2 cellular contexts compared by ENCODE assay signal in the genomic region with DNA sequence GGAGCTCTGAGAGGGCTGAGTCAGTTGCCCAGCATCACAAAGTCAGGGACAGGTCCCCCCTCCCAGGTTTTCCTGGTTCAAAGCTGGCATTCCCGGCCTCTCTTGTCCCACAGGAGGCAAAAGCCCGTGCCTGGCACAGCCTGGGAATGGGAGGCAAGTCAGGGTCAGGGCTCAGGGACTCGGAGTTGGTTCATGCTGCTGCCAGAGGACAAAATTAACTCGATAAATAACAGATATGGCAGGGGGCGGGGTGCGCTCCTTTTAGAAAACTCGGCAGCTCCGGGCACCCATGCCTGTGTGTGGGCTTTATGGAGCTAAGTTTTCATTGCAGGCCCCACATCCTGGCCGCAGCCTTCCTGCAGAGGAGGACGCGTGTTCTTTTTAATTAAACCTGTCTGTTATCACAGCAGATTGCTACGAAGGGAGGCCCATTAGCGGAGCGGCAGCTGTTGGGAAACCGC.
TF ChIP-seq lines count a peak whose summit lies in the region.

No MANE protein-coding gene starts in this region.

TF ChIP-seq in GM23338, 12 proteins besides CTCF, POLR2A, EP300 and RAD21 (continued from another document):
- TF ChIP-seq, protein P1, sequence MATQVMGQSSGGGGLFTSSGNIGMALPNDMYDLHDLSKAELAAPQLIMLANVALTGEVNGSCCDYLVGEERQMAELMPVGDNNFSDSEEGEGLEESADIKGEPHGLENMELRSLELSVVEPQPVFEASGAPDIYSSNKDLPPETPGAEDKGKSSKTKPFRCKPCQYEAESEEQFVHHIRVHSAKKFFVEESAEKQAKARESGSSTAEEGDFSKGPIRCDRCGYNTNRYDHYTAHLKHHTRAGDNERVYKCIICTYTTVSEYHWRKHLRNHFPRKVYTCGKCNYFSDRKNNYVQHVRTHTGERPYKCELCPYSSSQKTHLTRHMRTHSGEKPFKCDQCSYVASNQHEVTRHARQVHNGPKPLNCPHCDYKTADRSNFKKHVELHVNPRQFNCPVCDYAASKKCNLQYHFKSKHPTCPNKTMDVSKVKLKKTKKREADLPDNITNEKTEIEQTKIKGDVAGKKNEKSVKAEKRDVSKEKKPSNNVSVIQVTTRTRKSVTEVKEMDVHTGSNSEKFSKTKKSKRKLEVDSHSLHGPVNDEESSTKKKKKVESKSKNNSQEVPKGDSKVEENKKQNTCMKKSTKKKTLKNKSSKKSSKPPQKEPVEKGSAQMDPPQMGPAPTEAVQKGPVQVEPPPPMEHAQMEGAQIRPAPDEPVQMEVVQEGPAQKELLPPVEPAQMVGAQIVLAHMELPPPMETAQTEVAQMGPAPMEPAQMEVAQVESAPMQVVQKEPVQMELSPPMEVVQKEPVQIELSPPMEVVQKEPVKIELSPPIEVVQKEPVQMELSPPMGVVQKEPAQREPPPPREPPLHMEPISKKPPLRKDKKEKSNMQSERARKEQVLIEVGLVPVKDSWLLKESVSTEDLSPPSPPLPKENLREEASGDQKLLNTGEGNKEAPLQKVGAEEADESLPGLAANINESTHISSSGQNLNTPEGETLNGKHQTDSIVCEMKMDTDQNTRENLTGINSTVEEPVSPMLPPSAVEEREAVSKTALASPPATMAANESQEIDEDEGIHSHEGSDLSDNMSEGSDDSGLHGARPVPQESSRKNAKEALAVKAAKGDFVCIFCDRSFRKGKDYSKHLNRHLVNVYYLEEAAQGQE (IDR thresholded peaks at IDR 0.05; ENCODE audit: unreplicated experiment): no peak
- no peak for TF ChIP-seq JUNB (IDR thresholded peaks at IDR 0.05; ENCODE audit: unreplicated experiment)
- no peak for TF ChIP-seq STAT1 (IDR thresholded peaks at IDR 0.05; ENCODE audit: unreplicated experiment)
- TF ChIP-seq, protein P2, sequence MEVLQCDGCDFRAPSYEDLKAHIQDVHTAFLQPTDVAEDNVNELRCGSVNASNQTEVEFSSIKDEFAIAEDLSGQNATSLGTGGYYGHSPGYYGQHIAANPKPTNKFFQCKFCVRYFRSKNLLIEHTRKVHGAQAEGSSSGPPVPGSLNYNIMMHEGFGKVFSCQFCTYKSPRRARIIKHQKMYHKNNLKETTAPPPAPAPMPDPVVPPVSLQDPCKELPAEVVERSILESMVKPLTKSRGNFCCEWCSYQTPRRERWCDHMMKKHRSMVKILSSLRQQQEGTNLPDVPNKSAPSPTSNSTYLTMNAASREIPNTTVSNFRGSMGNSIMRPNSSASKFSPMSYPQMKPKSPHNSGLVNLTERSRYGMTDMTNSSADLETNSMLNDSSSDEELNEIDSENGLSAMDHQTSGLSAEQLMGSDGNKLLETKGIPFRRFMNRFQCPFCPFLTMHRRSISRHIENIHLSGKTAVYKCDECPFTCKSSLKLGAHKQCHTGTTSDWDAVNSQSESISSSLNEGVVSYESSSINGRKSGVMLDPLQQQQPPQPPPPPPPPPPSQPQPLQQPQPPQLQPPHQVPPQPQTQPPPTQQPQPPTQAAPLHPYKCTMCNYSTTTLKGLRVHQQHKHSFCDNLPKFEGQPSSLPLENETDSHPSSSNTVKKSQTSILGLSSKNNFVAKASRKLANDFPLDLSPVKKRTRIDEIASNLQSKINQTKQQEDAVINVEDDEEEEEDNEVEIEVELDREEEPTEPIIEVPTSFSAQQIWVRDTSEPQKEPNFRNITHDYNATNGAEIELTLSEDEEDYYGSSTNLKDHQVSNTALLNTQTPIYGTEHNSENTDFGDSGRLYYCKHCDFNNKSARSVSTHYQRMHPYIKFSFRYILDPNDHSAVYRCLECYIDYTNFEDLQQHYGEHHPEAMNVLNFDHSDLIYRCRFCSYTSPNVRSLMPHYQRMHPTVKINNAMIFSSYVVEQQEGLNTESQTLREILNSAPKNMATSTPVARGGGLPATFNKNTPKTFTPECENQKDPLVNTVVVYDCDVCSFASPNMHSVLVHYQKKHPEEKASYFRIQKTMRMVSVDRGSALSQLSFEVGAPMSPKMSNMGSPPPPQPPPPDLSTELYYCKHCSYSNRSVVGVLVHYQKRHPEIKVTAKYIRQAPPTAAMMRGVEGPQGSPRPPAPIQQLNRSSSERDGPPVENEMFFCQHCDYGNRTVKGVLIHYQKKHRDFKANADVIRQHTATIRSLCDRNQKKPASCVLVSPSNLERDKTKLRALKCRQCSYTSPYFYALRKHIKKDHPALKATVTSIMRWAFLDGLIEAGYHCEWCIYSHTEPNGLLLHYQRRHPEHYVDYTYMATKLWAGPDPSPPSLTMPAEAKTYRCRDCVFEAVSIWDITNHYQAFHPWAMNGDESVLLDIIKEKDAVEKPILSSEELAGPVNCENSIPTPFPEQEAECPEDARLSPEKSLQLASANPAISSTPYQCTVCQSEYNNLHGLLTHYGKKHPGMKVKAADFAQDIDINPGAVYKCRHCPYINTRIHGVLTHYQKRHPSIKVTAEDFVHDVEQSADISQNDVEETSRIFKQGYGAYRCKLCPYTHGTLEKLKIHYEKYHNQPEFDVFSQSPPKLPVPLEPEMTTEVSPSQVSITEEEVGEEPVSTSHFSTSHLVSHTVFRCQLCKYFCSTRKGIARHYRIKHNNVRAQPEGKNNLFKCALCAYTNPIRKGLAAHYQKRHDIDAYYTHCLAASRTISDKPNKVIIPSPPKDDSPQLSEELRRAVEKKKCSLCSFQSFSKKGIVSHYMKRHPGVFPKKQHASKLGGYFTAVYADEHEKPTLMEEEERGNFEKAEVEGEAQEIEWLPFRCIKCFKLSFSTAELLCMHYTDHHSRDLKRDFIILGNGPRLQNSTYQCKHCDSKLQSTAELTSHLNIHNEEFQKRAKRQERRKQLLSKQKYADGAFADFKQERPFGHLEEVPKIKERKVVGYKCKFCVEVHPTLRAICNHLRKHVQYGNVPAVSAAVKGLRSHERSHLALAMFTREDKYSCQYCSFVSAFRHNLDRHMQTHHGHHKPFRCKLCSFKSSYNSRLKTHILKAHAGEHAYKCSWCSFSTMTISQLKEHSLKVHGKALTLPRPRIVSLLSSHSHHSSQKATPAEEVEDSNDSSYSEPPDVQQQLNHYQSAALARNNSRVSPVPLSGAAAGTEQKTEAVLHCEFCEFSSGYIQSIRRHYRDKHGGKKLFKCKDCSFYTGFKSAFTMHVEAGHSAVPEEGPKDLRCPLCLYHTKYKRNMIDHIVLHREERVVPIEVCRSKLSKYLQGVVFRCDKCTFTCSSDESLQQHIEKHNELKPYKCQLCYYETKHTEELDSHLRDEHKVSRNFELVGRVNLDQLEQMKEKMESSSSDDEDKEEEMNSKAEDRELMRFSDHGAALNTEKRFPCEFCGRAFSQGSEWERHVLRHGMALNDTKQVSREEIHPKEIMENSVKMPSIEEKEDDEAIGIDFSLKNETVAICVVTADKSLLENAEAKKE (CRISPR knock-in tag; IDR thresholded peaks at IDR 0.05): no peak

TF ChIP-seq in SK-N-SH treated with all-trans-retinoic acid at 6 μM for 48 hours, 23 proteins besides CTCF, POLR2A, EP300 and RAD21 (continued from another document):
- TF ChIP-seq, protein P3, sequence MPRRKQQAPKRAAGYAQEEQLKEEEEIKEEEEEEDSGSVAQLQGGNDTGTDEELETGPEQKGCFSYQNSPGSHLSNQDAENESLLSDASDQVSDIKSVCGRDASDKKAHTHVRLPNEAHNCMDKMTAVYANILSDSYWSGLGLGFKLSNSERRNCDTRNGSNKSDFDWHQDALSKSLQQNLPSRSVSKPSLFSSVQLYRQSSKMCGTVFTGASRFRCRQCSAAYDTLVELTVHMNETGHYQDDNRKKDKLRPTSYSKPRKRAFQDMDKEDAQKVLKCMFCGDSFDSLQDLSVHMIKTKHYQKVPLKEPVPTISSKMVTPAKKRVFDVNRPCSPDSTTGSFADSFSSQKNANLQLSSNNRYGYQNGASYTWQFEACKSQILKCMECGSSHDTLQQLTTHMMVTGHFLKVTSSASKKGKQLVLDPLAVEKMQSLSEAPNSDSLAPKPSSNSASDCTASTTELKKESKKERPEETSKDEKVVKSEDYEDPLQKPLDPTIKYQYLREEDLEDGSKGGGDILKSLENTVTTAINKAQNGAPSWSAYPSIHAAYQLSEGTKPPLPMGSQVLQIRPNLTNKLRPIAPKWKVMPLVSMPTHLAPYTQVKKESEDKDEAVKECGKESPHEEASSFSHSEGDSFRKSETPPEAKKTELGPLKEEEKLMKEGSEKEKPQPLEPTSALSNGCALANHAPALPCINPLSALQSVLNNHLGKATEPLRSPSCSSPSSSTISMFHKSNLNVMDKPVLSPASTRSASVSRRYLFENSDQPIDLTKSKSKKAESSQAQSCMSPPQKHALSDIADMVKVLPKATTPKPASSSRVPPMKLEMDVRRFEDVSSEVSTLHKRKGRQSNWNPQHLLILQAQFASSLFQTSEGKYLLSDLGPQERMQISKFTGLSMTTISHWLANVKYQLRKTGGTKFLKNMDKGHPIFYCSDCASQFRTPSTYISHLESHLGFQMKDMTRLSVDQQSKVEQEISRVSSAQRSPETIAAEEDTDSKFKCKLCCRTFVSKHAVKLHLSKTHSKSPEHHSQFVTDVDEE (CRISPR knock-in tag; IDR thresholded peaks at IDR 0.05): no peak
- TF ChIP-seq ESRRG (CRISPR knock-in tag; IDR thresholded peaks at IDR 0.05): no peak
- TF ChIP-seq SNAI2 (CRISPR knock-in tag; IDR thresholded peaks at IDR 0.05): no peak
- TF ChIP-seq ZNF70 (CRISPR knock-in tag; IDR thresholded peaks at IDR 0.05): no peak
- no peak for TF ChIP-seq GLIS3 (CRISPR knock-in tag; IDR thresholded peaks at IDR 0.05)
- TF ChIP-seq OSR1 (CRISPR knock-in tag; IDR thresholded peaks at IDR 0.05): no peak
- no peak for TF ChIP-seq TOX (CRISPR knock-in tag; IDR thresholded peaks at IDR 0.05; ENCODE audit: borderline replicate concordance)
- TF ChIP-seq ZNF565 (CRISPR knock-in tag; conservative IDR thresholded peaks at IDR 0.05; ENCODE audit: low read depth): no peak
- TF ChIP-seq, protein P4, sequence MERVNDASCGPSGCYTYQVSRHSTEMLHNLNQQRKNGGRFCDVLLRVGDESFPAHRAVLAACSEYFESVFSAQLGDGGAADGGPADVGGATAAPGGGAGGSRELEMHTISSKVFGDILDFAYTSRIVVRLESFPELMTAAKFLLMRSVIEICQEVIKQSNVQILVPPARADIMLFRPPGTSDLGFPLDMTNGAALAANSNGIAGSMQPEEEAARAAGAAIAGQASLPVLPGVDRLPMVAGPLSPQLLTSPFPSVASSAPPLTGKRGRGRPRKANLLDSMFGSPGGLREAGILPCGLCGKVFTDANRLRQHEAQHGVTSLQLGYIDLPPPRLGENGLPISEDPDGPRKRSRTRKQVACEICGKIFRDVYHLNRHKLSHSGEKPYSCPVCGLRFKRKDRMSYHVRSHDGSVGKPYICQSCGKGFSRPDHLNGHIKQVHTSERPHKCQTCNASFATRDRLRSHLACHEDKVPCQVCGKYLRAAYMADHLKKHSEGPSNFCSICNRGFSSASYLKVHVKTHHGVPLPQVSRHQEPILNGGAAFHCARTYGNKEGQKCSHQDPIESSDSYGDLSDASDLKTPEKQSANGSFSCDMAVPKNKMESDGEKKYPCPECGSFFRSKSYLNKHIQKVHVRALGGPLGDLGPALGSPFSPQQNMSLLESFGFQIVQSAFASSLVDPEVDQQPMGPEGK (CRISPR knock-in tag; IDR thresholded peaks at IDR 0.05; ENCODE audit: borderline replicate concordance): no peak
- TF ChIP-seq BACH2 (CRISPR knock-in tag; IDR thresholded peaks at IDR 0.05; ENCODE audit: borderline replicate concordance): no peak
- TF ChIP-seq ZFP30 (CRISPR knock-in tag; IDR thresholded peaks at IDR 0.05): no peak
- TF ChIP-seq, protein P5, sequence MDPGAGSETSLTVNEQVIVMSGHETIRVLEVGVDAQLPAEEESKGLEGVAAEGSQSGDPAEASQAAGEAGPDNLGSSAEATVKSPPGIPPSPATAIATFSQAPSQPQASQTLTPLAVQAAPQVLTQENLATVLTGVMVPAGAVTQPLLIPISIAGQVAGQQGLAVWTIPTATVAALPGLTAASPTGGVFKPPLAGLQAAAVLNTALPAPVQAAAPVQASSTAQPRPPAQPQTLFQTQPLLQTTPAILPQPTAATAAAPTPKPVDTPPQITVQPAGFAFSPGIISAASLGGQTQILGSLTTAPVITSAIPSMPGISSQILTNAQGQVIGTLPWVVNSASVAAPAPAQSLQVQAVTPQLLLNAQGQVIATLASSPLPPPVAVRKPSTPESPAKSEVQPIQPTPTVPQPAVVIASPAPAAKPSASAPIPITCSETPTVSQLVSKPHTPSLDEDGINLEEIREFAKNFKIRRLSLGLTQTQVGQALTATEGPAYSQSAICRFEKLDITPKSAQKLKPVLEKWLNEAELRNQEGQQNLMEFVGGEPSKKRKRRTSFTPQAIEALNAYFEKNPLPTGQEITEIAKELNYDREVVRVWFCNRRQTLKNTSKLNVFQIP (CRISPR knock-in tag; IDR thresholded peaks at IDR 0.05; ENCODE audit: borderline replicate concordance, low read depth): no peak
- TF ChIP-seq, protein P6, sequence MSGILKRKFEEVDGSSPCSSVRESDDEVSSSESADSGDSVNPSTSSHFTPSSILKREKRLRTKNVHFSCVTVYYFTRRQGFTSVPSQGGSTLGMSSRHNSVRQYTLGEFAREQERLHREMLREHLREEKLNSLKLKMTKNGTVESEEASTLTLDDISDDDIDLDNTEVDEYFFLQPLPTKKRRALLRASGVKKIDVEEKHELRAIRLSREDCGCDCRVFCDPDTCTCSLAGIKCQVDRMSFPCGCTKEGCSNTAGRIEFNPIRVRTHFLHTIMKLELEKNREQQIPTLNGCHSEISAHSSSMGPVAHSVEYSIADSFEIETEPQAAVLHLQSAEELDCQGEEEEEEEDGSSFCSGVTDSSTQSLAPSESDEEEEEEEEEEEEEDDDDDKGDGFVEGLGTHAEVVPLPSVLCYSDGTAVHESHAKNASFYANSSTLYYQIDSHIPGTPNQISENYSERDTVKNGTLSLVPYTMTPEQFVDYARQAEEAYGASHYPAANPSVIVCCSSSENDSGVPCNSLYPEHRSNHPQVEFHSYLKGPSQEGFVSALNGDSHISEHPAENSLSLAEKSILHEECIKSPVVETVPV (CRISPR knock-in tag; IDR thresholded peaks at IDR 0.05): no peak
- no peak for TF ChIP-seq ZNF8 (CRISPR knock-in tag; IDR thresholded peaks at IDR 0.05)
